ENCODE assay signal across 20 cellular contexts in the genomic region with DNA sequence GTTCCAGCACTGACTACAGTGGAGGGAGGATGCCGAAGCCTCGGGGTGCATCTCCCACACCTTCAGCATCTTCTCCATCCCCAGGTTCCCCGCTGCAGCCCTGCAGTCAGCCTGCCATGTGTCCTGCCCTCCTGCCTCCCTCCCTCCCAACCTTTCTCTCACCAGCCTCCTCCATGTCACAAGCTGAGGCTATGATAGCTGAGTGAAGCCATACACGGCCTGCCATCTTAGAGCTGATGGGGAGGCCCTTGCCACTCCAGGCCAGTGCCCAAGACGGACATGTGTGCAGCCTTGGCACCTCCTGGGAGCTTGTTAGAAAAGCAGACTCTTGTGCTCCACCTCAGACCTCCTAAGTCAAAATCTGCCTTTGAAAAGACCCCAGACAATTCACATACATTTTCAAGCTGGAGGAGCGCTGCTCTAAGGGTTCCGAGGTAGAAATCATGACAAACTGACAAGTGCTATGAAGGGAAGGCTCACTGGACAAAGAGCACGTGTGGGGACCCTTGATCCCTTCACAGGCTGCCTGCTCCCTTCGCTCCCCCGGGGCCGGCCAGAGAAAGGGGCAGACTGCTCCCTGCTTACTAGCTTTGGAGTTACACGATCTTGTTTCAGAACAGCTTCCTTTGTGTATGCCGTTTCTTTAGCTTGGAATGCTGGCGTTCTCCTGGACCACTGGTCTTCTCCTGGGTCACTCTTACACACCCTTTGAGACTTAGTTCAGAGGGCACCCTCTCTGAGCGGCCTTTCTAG.
"Had no signal": no experiment of that assay in that cellular context is flagged by ENCODE, and none has a peak within 500 bp of the region (broad histone marks: within the 10 kb centered on the region; RNA-seq: fewer than 3 reads in every experiment).

No MANE protein-coding gene starts in this region.

- H3K4me1 ChIP-seq: prostate gland had no signal

- FAIRE-seq: endometrium, keratinocyte had no signal

- H3K4me3 ChIP-seq: lower lobe of right lung, prostate gland, upper lobe of left lung had no signal

- H3K36me3 Mint-ChIP-seq: activated naive CD4-positive, alpha-beta T cell treated with anti-CD3 and anti-CD28 coated beads, Interleukin-2, amount 10 ng/mL, durations not matched to agents 7 days and 5 days; naive B cell; T-cell; WTC11 had no signal

- H3K9me3 ChIP-seq: lower lobe of right lung, prostate gland, upper lobe of left lung had no signal

- H3K27ac Mint-ChIP-seq: activated naive CD4-positive, alpha-beta T cell treated with anti-CD3 and anti-CD28 coated beads, Interleukin-2, amount 10 ng/mL, durations not matched to agents 7 days and 5 days; dendritic cell treated with granulocyte-macrophage colony-stimulating factor and Interleukin-4, amounts not matched to agents 40 ng/mL and 50 ng/mL, for 4 days; T-cell; WTC11 had no signal

- H3K27me3 Mint-ChIP-seq: dendritic cell treated with granulocyte-macrophage colony-stimulating factor and Interleukin-4, amounts not matched to agents 40 ng/mL and 50 ng/mL, for 4 days; T-cell had no signal

- H3K9me3 Mint-ChIP-seq: activated naive CD4-positive, alpha-beta T cell treated with anti-CD3 and anti-CD28 coated beads, Interleukin-2, amount 10 ng/mL, durations not matched to agents 7 days and 5 days; activated T-cell treated with anti-CD3 and anti-CD28 coated beads, Interleukin-2, amount 50 U/mL, for 4 hours; dendritic cell treated with granulocyte-macrophage colony-stimulating factor and Interleukin-4, amounts not matched to agents 40 ng/mL and 50 ng/mL, for 4 days; naive B cell; T-cell; WTC11 had no signal

- DNase-seq: activated CD4-positive, alpha-beta T cell treated with anti-CD3 and anti-CD28 coated beads, Interleukin-2, amount 50 U/mL, for 48 hours; activated CD8-positive, alpha-beta memory T cell treated with anti-CD3 and anti-CD28 coated beads, Interleukin-2, amount 50 U/mL, for 48 hours; activated naive CD4-positive, alpha-beta T cell treated with anti-CD3 and anti-CD28 coated beads, Interleukin-2, amount 10 ng/mL, durations not matched to agents 7 days and 5 days; activated T-cell treated with anti-CD3 and anti-CD28 coated beads, Interleukin-2, amount 50 U/mL, for 4 hours; amygdala; effector CD4-positive, alpha-beta T cell; foreskin fibroblast; lower lobe of right lung; naive B cell; stimulated activated CD4-positive, alpha-beta T cell treated with anti-CD3 and anti-CD28 coated beads, Interleukin-4, amount 100 ng/mL, for 24 hours; stimulated activated naive CD8-positive, alpha-beta T cell treated with anti-CD3 and anti-CD28 coated beads, Interleukin-15, Interleukin-2, amounts not matched to agents 100 U/mL and 50 U/mL, for 24 hours; T-cell; T-helper 9 cell; upper lobe of left lung had no signal

- H3K4me3 Mint-ChIP-seq: activated naive CD4-positive, alpha-beta T cell treated with anti-CD3 and anti-CD28 coated beads, Interleukin-2, amount 10 ng/mL, durations not matched to agents 7 days and 5 days; activated T-cell treated with anti-CD3 and anti-CD28 coated beads, Interleukin-2, amount 50 U/mL, for 4 hours; dendritic cell treated with granulocyte-macrophage colony-stimulating factor and Interleukin-4, amounts not matched to agents 40 ng/mL and 50 ng/mL, for 4 days; naive B cell; T-cell; WTC11 had no signal

- ATAC-seq: activated T-cell treated with anti-CD3 and anti-CD28 coated beads, Interleukin-2, amount 50 U/mL, for 4 hours; left lobe of liver; lower lobe of right lung; stimulated activated naive CD8-positive, alpha-beta T cell treated with anti-CD3 and anti-CD28 coated beads, Interleukin-15, Interleukin-2, amounts not matched to agents 100 U/mL and 50 U/mL, for 24 hours; T-cell; WTC11 had no signal

- H3K36me3 ChIP-seq: lower lobe of right lung, prostate gland, upper lobe of left lung had no signal

- H3K27me3 ChIP-seq: upper lobe of left lung had no signal
